In genomic region chr20:37516697-37517370, GRCh38 we compare ENCODE assay signal across 11 cellular contexts. TPM values are rescaled to one million over a fixed set of nuclear protein-coding genes. Genes with fewer than 3 reads are reported as not detected.
DNase-seq lines count a peak whose midpoint lies in the region; ATAC-seq, FAIRE-seq and TF ChIP-seq lines count a peak whose summit lies in the region.
"Had no signal": no experiment of that assay in that cellular context is flagged by ENCODE, and none has a peak within 500 bp of the region (broad histone marks: within the 10 kb centered on the region; RNA-seq: fewer than 3 reads in every experiment).

No MANE protein-coding gene starts in this region.

- intact Hi-C loops in A673 (cut with micrococcal nuclease; ENCODE audit: unreplicated experiment) = no loop called here

- H3K27me3 Mint-ChIP-seq in mesothelial cell of epicardium (ENCODE audit: low read depth) = no peaks in the 10 kb centered on the region
- peaks cover 18% of the 10 kb centered on the region for H3K27me3 Mint-ChIP-seq in activated naive CD4-positive, alpha-beta T cell treated with anti-CD3 and anti-CD28 coated beads, Interleukin-2, amount 10 ng/mL, durations not matched to agents 7 days and 5 days

- no peak for ATAC-seq in left lobe of liver
- no peak for ATAC-seq in GM21576 (IDR thresholded peaks at IDR 0.05; ENCODE audit: unreplicated experiment)

- no peaks in the 10 kb centered on the region for H3K36me3 ChIP-seq in A673 (ENCODE audit: insufficient read depth, low read length, poor library complexity, severe bottlenecking)

- no peaks in the 10 kb centered on the region for H3K9me3 ChIP-seq in A673 (ENCODE audit: low read depth, low read length, poor library complexity, severe bottlenecking)

- BruUV-seq in A673 (replicated peaks; lab: Mats Ljungman, UMichigan) = no TSS peak

- peaks cover 14% of the 10 kb centered on the region for H3K36me3 Mint-ChIP-seq in mesothelial cell of epicardium
- H3K36me3 Mint-ChIP-seq in activated naive CD4-positive, alpha-beta T cell treated with anti-CD3 and anti-CD28 coated beads, Interleukin-2, amount 10 ng/mL, durations not matched to agents 7 days and 5 days = peaks cover 18% of the 10 kb centered on the region

- peaks cover 34% of the 10 kb centered on the region for H3K4me1 Mint-ChIP-seq in mesothelial cell of epicardium
- H3K4me1 Mint-ChIP-seq in activated naive CD4-positive, alpha-beta T cell treated with anti-CD3 and anti-CD28 coated beads, Interleukin-2, amount 10 ng/mL, durations not matched to agents 7 days and 5 days = peaks cover 9% of the 10 kb centered on the region

- DNase-seq in A673 (ENCODE audit: low spot score) (peak; percentile 22), HTR-8/SVneo (ENCODE audit: insufficient read length, low spot score) (no peak), amniotic epithelial cell (ENCODE audit: low read depth) (peak; percentile 40), mesothelial cell of epicardium (ENCODE audit: low spot score in 2 of 2, unreplicated experiment in 2 of 2) (no peak), left lobe of liver (ENCODE audit: low spot score) (no peak), OCI-M2 (lab: John Stamatoyannopoulos, UW; ENCODE audit: unreplicated experiment) (no peak)
- DNase-seq in activated naive CD4-positive, alpha-beta T cell treated with anti-CD3 and anti-CD28 coated beads, Interleukin-2, amount 10 ng/mL, durations not matched to agents 7 days and 5 days = no peak
- DNase-seq: activated effector memory CD4-positive, alpha-beta T cell treated with Interleukin-2 at 50 U/mL for 16 hours; GF-D8 had no signal

- no peaks in the 10 kb centered on the region for H3K9me3 Mint-ChIP-seq in mesothelial cell of epicardium
- H3K9me3 Mint-ChIP-seq in activated naive CD4-positive, alpha-beta T cell treated with anti-CD3 and anti-CD28 coated beads, Interleukin-2, amount 10 ng/mL, durations not matched to agents 7 days and 5 days = no peaks in the 10 kb centered on the region
- H3K9me3 Mint-ChIP-seq: dendritic cell treated with granulocyte-macrophage colony-stimulating factor and Interleukin-4, amounts not matched to agents 40 ng/mL and 50 ng/mL, for 4 days had no signal

- peak; percentile 66 for FAIRE-seq in HTR-8/SVneo (lab: Jason Lieb, UNC)

- H3K4me3 ChIP-seq in A673 (ENCODE audit: low read depth, low read length, poor library complexity, severe bottlenecking) = no peak overlapping the region

- H3K4me3 Mint-ChIP-seq in mesothelial cell of epicardium = no peak overlapping the region
- H3K4me3 Mint-ChIP-seq in activated naive CD4-positive, alpha-beta T cell treated with anti-CD3 and anti-CD28 coated beads, Interleukin-2, amount 10 ng/mL, durations not matched to agents 7 days and 5 days = no peak overlapping the region
- H3K4me3 Mint-ChIP-seq: dendritic cell treated with granulocyte-macrophage colony-stimulating factor and Interleukin-4, amounts not matched to agents 40 ng/mL and 50 ng/mL, for 4 days had no signal

- TF ChIP-seq CTCF in A673 (conservative IDR thresholded peaks at IDR 0.05; ENCODE audit: low read depth, low read length) (no peak), mesothelial cell of epicardium (IDR thresholded peaks at IDR 0.05; ENCODE audit: unreplicated experiment) (no peak)

- POLR2A ChIA-PET in A673 (lab: Charles Lee; ENCODE audit: low non-redundant PET) = no interaction called here

- H3K27me3 ChIP-seq in A673 (replicated peaks; ENCODE audit: insufficient read depth, low read depth, low read length, poor library complexity) = no peaks in the 10 kb centered on the region

- peak overlapping the region; percentile 19 for H3K27ac Mint-ChIP-seq in mesothelial cell of epicardium
- H3K27ac Mint-ChIP-seq in activated naive CD4-positive, alpha-beta T cell treated with anti-CD3 and anti-CD28 coated beads, Interleukin-2, amount 10 ng/mL, durations not matched to agents 7 days and 5 days = no peak overlapping the region
- H3K27ac Mint-ChIP-seq: dendritic cell treated with granulocyte-macrophage colony-stimulating factor and Interleukin-4, amounts not matched to agents 40 ng/mL and 50 ng/mL, for 4 days had no signal

- H3K4me1 ChIP-seq in A673 (ENCODE audit: insufficient read depth, low read length, poor library complexity, severe bottlenecking) = peaks cover 26% of the 10 kb centered on the region

- CTCF ChIA-PET in A673 (lab: Charles Lee) = no interaction called here
- CTCF ChIA-PET in activated naive CD4-positive, alpha-beta T cell treated with anti-CD3 and anti-CD28 coated beads, Interleukin-2, amount 10 ng/mL, durations not matched to agents 7 days and 5 days (lab: Charles Lee) = no interaction called here

- H3K27ac ChIP-seq in A673 (ENCODE audit: low read depth, low read length, poor library complexity, severe bottlenecking) = no peak overlapping the region

RNA-seq across cellular contexts. Expression of gene NNAT, which starts 4.2 kb away (rescaled TPM):
- total RNA-seq in A673 (2021) (not detected in 2 replicates), mesothelial cell of epicardium (18.5 to 19.4 TPM (median 19.3 TPM) in 3 replicates), left lobe of liver (0.15 TPM)

RNA-seq across cellular contexts. Expression of gene BLCAP, which starts 10.8 kb away (rescaled TPM):
- total RNA-seq in A673 (2021) = 33.0 and 39.9 TPM in 2 replicates
- 71.7 to 76.2 TPM (median 72.7 TPM) in 3 replicates for total RNA-seq in mesothelial cell of epicardium
- 70.4 TPM for total RNA-seq in left lobe of liver

Comparison
In these comparisons a context has a peak if more than half of its experiments do, and no peak if none do; other contexts are left out.
1. DNase-seq: peak in A673 (single experiment) and amniotic epithelial cell (single experiment); none in HTR-8/SVneo (single experiment), mesothelial cell of epicardium (0 of 2), activated naive CD4-positive, alpha-beta T cell treated with anti-CD3 and anti-CD28 coated beads, Interleukin-2, amount 10 ng/mL, durations not matched to agents 7 days and 5 days (single experiment), left lobe of liver (single experiment) and OCI-M2 (single experiment).
2. RNA of gene NNAT, which starts 4.2 kb away (total RNA-seq): 18.5 to 19.4 TPM in mesothelial cell of epicardium; 0.15 TPM in left lobe of liver (single experiment) and not detected in A673; every median in the first group is over 10 times any median in the second.